ENCODE assay signal across 10 cellular contexts in the genomic region with DNA sequence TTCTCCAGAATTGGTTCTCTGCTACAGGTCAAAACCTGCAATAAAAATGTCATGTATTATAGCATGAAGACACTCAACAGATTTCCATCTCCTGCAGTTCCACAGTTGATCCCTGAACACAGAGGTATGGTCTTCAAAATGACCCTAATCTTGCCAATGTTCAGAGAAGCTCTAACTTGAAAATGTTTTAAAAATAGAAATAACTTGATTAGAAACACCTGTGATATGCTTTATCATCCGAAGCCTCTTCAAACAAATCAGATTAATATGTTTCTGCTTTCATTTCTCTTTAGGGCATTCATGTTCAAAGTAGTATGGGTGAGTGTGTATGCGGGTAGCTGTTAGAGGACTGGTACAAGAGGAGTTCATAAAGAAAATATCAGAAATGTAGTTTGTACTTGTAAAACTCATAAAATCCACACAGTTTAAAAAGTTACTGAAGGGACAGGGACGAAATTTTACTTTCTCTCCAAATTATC.
A peak's percentile ranks its signal among the peaks of the same experiment; 100 is the strongest.
DNase-seq lines count a peak whose midpoint lies in the region; ATAC-seq lines count a peak whose summit lies in the region.
"Had no signal": no experiment of that assay in that cellular context is flagged by ENCODE, and none has a peak within 500 bp of the region (broad histone marks: within the 10 kb centered on the region; RNA-seq: fewer than 3 reads in every experiment).

No MANE protein-coding gene starts in this region.

- H3K4me3 Mint-ChIP-seq in T-helper 1 cell treated with Interleukin-12 subunit alpha and Interleukin-12 subunit beta and Interleukin-4 antibody, amounts not matched to agents 30 μg/mL and 1 μg/mL, for 36 hours = peak overlapping the region; percentile 58
- H3K4me3 Mint-ChIP-seq in stimulated activated naive B cell treated with anti-CD40 and anti-IgM and Interleukin-4, amounts not matched to agents 10 μg/mL and 1 μg/mL and 100 μg/mL, for 72 hours = peak overlapping the region; percentile 49 to 60

- peak; percentile 43 to 58 for ATAC-seq in stimulated activated naive B cell treated with anti-CD40 and anti-IgM and Interleukin-4, amounts not matched to agents 10 μg/mL and 1 μg/mL and 100 μg/mL, for 72 hours (replicated peaks)
- ATAC-seq in HG03469 (IDR thresholded peaks at IDR 0.05; ENCODE audit: unreplicated experiment) = no peak

- H3K9me3 Mint-ChIP-seq in T-helper 1 cell treated with Interleukin-12 subunit alpha and Interleukin-12 subunit beta and Interleukin-4 antibody, amounts not matched to agents 30 μg/mL and 1 μg/mL, for 36 hours = no peaks in the 10 kb centered on the region
- no peaks in the 10 kb centered on the region for H3K9me3 Mint-ChIP-seq in stimulated activated naive B cell treated with anti-CD40 and anti-IgM and Interleukin-4, amounts not matched to agents 10 μg/mL and 1 μg/mL and 100 μg/mL, for 72 hours

- H3K36me3 Mint-ChIP-seq in T-helper 1 cell treated with Interleukin-12 subunit alpha and Interleukin-12 subunit beta and Interleukin-4 antibody, amounts not matched to agents 30 μg/mL and 1 μg/mL, for 36 hours (ENCODE audit: low read depth) = peaks cover 24% of the 10 kb centered on the region
- peaks cover 5 to 16% of the 10 kb centered on the region in 2 donors for H3K36me3 Mint-ChIP-seq in stimulated activated naive B cell treated with anti-CD40 and anti-IgM and Interleukin-4, amounts not matched to agents 10 μg/mL and 1 μg/mL and 100 μg/mL, for 72 hours

- no peak for DNase-seq in T-helper 1 cell
- DNase-seq in NCI-H69 (lab: John Stamatoyannopoulos, UW) = peak; percentile 34
- no peak for DNase-seq in stimulated activated naive B cell treated with anti-CD40 and anti-IgM and Interleukin-4, amounts not matched to agents 10 μg/mL and 1 μg/mL and 100 μg/mL, for 72 hours
- no peak for DNase-seq in head of caudate nucleus
- DNase-seq in DMS114 treated with DMSO at 0.1 percent for 48 hours (lab: John Stamatoyannopoulos, UW; ENCODE audit: unreplicated experiment) = no peak
- DNase-seq: activated CD4-positive, alpha-beta T cell treated with anti-CD3 and anti-CD28 coated beads, Interleukin-2, amount 50 U/mL, for 1 hour; NCI-H2171 treated with DMSO at 0.1 percent for 48 hours had no signal

- H3K27me3 Mint-ChIP-seq in T-helper 1 cell treated with Interleukin-12 subunit alpha and Interleukin-12 subunit beta and Interleukin-4 antibody, amounts not matched to agents 30 μg/mL and 1 μg/mL, for 36 hours (ENCODE audit: low read depth) = no peaks in the 10 kb centered on the region
- H3K27me3 Mint-ChIP-seq in stimulated activated naive B cell treated with anti-CD40 and anti-IgM and Interleukin-4, amounts not matched to agents 10 μg/mL and 1 μg/mL and 100 μg/mL, for 72 hours = no peaks in the 10 kb centered on the region

- H3K27ac ChIP-seq in cingulate gyrus (ENCODE audit: low read depth, low read length) = peak overlapping the region; percentile 1

- H3K27ac Mint-ChIP-seq in T-helper 1 cell treated with Interleukin-12 subunit alpha and Interleukin-12 subunit beta and Interleukin-4 antibody, amounts not matched to agents 30 μg/mL and 1 μg/mL, for 36 hours = no peak overlapping the region
- H3K27ac Mint-ChIP-seq in stimulated activated naive B cell treated with anti-CD40 and anti-IgM and Interleukin-4, amounts not matched to agents 10 μg/mL and 1 μg/mL and 100 μg/mL, for 72 hours = peak overlapping the region; percentile 69

- H3K4me1 Mint-ChIP-seq in T-helper 1 cell treated with Interleukin-12 subunit alpha and Interleukin-12 subunit beta and Interleukin-4 antibody, amounts not matched to agents 30 μg/mL and 1 μg/mL, for 36 hours (ENCODE audit: low read depth) = peaks cover 44% of the 10 kb centered on the region
- H3K4me1 Mint-ChIP-seq in stimulated activated naive B cell treated with anti-CD40 and anti-IgM and Interleukin-4, amounts not matched to agents 10 μg/mL and 1 μg/mL and 100 μg/mL, for 72 hours = peaks cover 14 to 34% of the 10 kb centered on the region in 2 donors

- intact Hi-C loops in head of caudate nucleus (cut with DNase I) = no loop called here
